In genomic region chr6:31493875-31494694, GRCh38 we compare ENCODE assay signal across 8 cellular contexts. TPM values are rescaled to one million over a fixed set of nuclear protein-coding genes. Genes with fewer than 3 reads are reported as not detected.
DNase-seq lines count a peak whose midpoint lies in the region; ATAC-seq and TF ChIP-seq lines count a peak whose summit lies in the region.

No MANE protein-coding gene starts in this region.

- peaks cover 3 to 9% of the 10 kb centered on the region in 2 donors for H3K36me3 Mint-ChIP-seq in CD14-positive monocyte
- peaks cover 16% of the 10 kb centered on the region for H3K36me3 Mint-ChIP-seq in activated naive CD8-positive, alpha-beta T cell treated with anti-CD3 and anti-CD28 coated beads, Interleukin-2, amount 10 ng/mL, durations not matched to agents 7 days and 5 days

- no peaks in the 10 kb centered on the region for H3K9me3 Mint-ChIP-seq in CD14-positive monocyte
- no peaks in the 10 kb centered on the region for H3K9me3 Mint-ChIP-seq in activated naive CD8-positive, alpha-beta T cell treated with anti-CD3 and anti-CD28 coated beads, Interleukin-2, amount 10 ng/mL, durations not matched to agents 7 days and 5 days

- WGBS in transverse colon (ENCODE audit: low coverage in 1 of 2), 2 donors: 0% methylated on average over 2 to 46 of the region's 58 CpGs

- in situ Hi-C loops in transverse colon (cut with MboI; ENCODE audit: low pct_ligation_motif_present in 1 of 4, low pct_unique_long_range_greater_than_20kb in 1 of 4, low sequenced_read_pairs in 3 of 4): loop anchor here in 1 of 4 donors (10.0 kb wide), 1 partner anchor 51 kb away; the partner anchor contains the start of genes ATP6V1G2, DDX39B and NFKBIL1

- peak overlapping the region; percentile 79 to 88 (median 84) for H3K27ac ChIP-seq in transverse colon

- peaks cover 56% of the 10 kb centered on the region for H3K4me1 Mint-ChIP-seq in CD14-positive monocyte
- H3K4me1 Mint-ChIP-seq in activated naive CD8-positive, alpha-beta T cell treated with anti-CD3 and anti-CD28 coated beads, Interleukin-2, amount 10 ng/mL, durations not matched to agents 7 days and 5 days: peaks cover 38% of the 10 kb centered on the region

- H3K9me3 ChIP-seq in transverse colon: no peaks in the 10 kb centered on the region

- peak overlapping the region; percentile 87 to 96 (median 94) for H3K27ac Mint-ChIP-seq in CD14-positive monocyte
- H3K27ac Mint-ChIP-seq in activated naive CD8-positive, alpha-beta T cell treated with anti-CD3 and anti-CD28 coated beads, Interleukin-2, amount 10 ng/mL, durations not matched to agents 7 days and 5 days: peak overlapping the region; percentile 96

- intact Hi-C loops in CD14-positive monocyte (cut with micrococcal nuclease): loop anchor here (5.0 to 10.0 kb wide), 2 partner anchors 51 to 103 kb away; partner anchors contain the start of genes ATP6V1G2 (in 1 of the 2), DDX39B (in 1 of the 2) and NFKBIL1 (in 1 of the 2)
- intact Hi-C loops in cardiac septum (cut with DNase I): loop anchor here (2.0 kb wide), 1 partner anchor 49 kb away; the partner anchor contains the start of gene DDX39B
- intact Hi-C loops in transverse colon (cut with DNase I; ENCODE audit: low total_unique reads): no loop called here

- no peak for TF ChIP-seq EP300 in transverse colon (IDR thresholded peaks at IDR 0.05; ENCODE audit: low read depth)

- H3K36me3 ChIP-seq in transverse colon: no peaks in the 10 kb centered on the region

- POLR2A ChIA-PET in activated naive CD8-positive, alpha-beta T cell treated with anti-CD3 and anti-CD28 coated beads, Interleukin-2, amount 10 ng/mL, durations not matched to agents 7 days and 5 days (lab: Charles Lee): interaction anchor here (0.6 to 4.1 kb wide), 26 partner anchors 8 to 1420 kb away, joined by 3 to 55 read pairs (median 4); partner anchors contain the start of genes ABHD16A, ATP6V1G2, DDX39B and GPANK1

- H3K27me3 ChIP-seq in transverse colon: peaks cover 4% of the 10 kb centered on the region

- H3K4me3 Mint-ChIP-seq in CD14-positive monocyte: peak overlapping the region; percentile 94 to 95
- peak overlapping the region; percentile 97 for H3K4me3 Mint-ChIP-seq in activated naive CD8-positive, alpha-beta T cell treated with anti-CD3 and anti-CD28 coated beads, Interleukin-2, amount 10 ng/mL, durations not matched to agents 7 days and 5 days

- TF ChIP-seq CTCF in CD14-positive monocyte (IDR thresholded peaks at IDR 0.05) (peak; percentile 92), LNCaP clone FGC (IDR thresholded peaks at IDR 0.05; ENCODE audit: control insufficient read depth, extremely low read depth, insufficient read depth) (peak; percentile 77), transverse colon (IDR thresholded peaks at IDR 0.05) (peak; percentile 74 to 90 (median 78))

- H3K4me3 ChIP-seq in LNCaP clone FGC (ENCODE audit: low read depth, low read length) (peak overlapping the region; percentile 49), transverse colon (peak overlapping the region; percentile 42 to 63 (median 52))

- peak; percentile 51 for ATAC-seq in GM19324 (IDR thresholded peaks at IDR 0.05; ENCODE audit: low FRiP score, unreplicated experiment)
- peak; percentile 44 for ATAC-seq in activated naive CD8-positive, alpha-beta T cell treated with anti-CD3 and anti-CD28 coated beads, Interleukin-2, amount 10 ng/mL, durations not matched to agents 7 days and 5 days (ENCODE audit: low read depth)

- peaks cover 0 to 2% (median 0%) of the 10 kb centered on the region in 3 donors for H3K27me3 Mint-ChIP-seq in CD14-positive monocyte (ENCODE audit: low read depth in 3 of 3)
- H3K27me3 Mint-ChIP-seq in activated naive CD8-positive, alpha-beta T cell treated with anti-CD3 and anti-CD28 coated beads, Interleukin-2, amount 10 ng/mL, durations not matched to agents 7 days and 5 days: no peaks in the 10 kb centered on the region

- peak; percentile 60 for TF ChIP-seq POLR2A in transverse colon (IDR thresholded peaks at IDR 0.05)

- peaks cover 0 to 67% (median 17%) of the 10 kb centered on the region in 4 donors for H3K4me1 ChIP-seq in transverse colon

- DNase-seq in CD14-positive monocyte (ENCODE audit: low spot score): peak; percentile 65
- DNase-seq in LNCaP clone FGC (ENCODE audit: low read depth): no peak
- DNase-seq in SW 1271 (lab: John Stamatoyannopoulos, UW): peak; percentile 52 to 83
- DNase-seq in activated naive CD8-positive, alpha-beta T cell treated with anti-CD3 and anti-CD28 coated beads, Interleukin-2, amount 10 ng/mL, durations not matched to agents 7 days and 5 days: peak; percentile 84
- peak; percentile 94 for DNase-seq in cardiac septum (ENCODE audit: low spot score)
- peak; percentile 59 for DNase-seq in pons (ENCODE audit: low spot score)
- peak; percentile 89 for DNase-seq in transverse colon

RNA-seq across cellular contexts. Expression of gene MICB, which starts 3.9 kb away (rescaled TPM):
- polyA plus RNA-seq in CD14-positive monocyte: 10 to 100 TPM in 1 of 2 donors, 1 to 10 TPM in 1; 8.1 to 11.4 TPM
- 10 to 100 TPM; 41.5 to 42.8 TPM for total RNA-seq in activated naive CD8-positive, alpha-beta T cell treated with anti-CD3 and anti-CD28 coated beads, Interleukin-2, amount 10 ng/mL, durations not matched to agents 7 days and 5 days
- total RNA-seq in cardiac septum (1.9 TPM), transverse colon (1 to 10 TPM; 1.4 to 9.7 (median 4.0) TPM)

RNA-seq across cellular contexts. Expression of gene MCCD1, which starts 34.7 kb away (rescaled TPM):
- polyA plus RNA-seq in CD14-positive monocyte: not detected
- total RNA-seq in activated naive CD8-positive, alpha-beta T cell treated with anti-CD3 and anti-CD28 coated beads, Interleukin-2, amount 10 ng/mL, durations not matched to agents 7 days and 5 days: not detected
- total RNA-seq in cardiac septum (not detected), transverse colon (not detected)

RNA-seq across cellular contexts. Expression of gene DDX39B, which starts 47.7 kb away (rescaled TPM):
- polyA plus RNA-seq in CD14-positive monocyte: 10 to 100 TPM; 64.1 to 67.8 TPM
- 100 to 1,000 TPM; 531 to 555 TPM for total RNA-seq in activated naive CD8-positive, alpha-beta T cell treated with anti-CD3 and anti-CD28 coated beads, Interleukin-2, amount 10 ng/mL, durations not matched to agents 7 days and 5 days
- total RNA-seq in cardiac septum: 201 TPM
- total RNA-seq in transverse colon: 100 to 1,000 TPM; 147 to 519 (median 271) TPM

RNA-seq across cellular contexts. Expression of gene ATP6V1G2, which starts 52.3 kb away (rescaled TPM):
- polyA plus RNA-seq in CD14-positive monocyte: not detected
- total RNA-seq in activated naive CD8-positive, alpha-beta T cell treated with anti-CD3 and anti-CD28 coated beads, Interleukin-2, amount 10 ng/mL, durations not matched to agents 7 days and 5 days: 1 to 10 TPM; 4.5 to 5.5 TPM
- total RNA-seq in cardiac septum (2.6 TPM), transverse colon (under 1 TPM in 2 of 4 donors, not detected in 2; 0.82 to 0.95 TPM)

RNA-seq across cellular contexts. Expression of gene NFKBIL1, which starts 53.3 kb away (rescaled TPM):
- polyA plus RNA-seq in CD14-positive monocyte: 10 to 100 TPM in 1 of 2 donors, 1 to 10 TPM in 1; 7.7 to 10.3 TPM
- total RNA-seq in activated naive CD8-positive, alpha-beta T cell treated with anti-CD3 and anti-CD28 coated beads, Interleukin-2, amount 10 ng/mL, durations not matched to agents 7 days and 5 days: 10 to 100 TPM; 15.4 to 17.6 TPM
- 9.5 TPM for total RNA-seq in cardiac septum
- 10 to 100 TPM; 13.7 to 29.5 (median 22.9) TPM for total RNA-seq in transverse colon
